In genomic region chr6:72037006-72037405, GRCh38 we compare ENCODE assay signal across 18 cellular contexts.
DNase-seq lines count a peak whose midpoint lies in the region.
"Had no signal": no experiment of that assay in that cellular context is flagged by ENCODE, and none has a peak within 500 bp of the region (broad histone marks: within the 10 kb centered on the region; RNA-seq: fewer than 3 reads in every experiment).

No MANE protein-coding gene starts in this region.

- peak; percentile 16 for DNase-seq in DMS 273 (lab: John Stamatoyannopoulos, UW; ENCODE audit: unreplicated experiment)
- no peak for DNase-seq in DMS 273 treated with DMSO at 0.1 percent for 48 hours (lab: John Stamatoyannopoulos, UW)
- DNase-seq in SW480 (ENCODE audit: low spot score) = peak; percentile 22
- peak; percentile 14 for DNase-seq in left kidney (ENCODE audit: low read depth, low spot score)
- DNase-seq in posterior cingulate gyrus = peak in 7 of 10 donors; percentile 11 to 82 (median 39)
- no peak for DNase-seq in NCI-H510A treated with DMSO at 0.1 percent for 48 hours (lab: John Stamatoyannopoulos, UW)
- no peak for DNase-seq in stimulated activated CD4-positive, alpha-beta T cell treated with anti-CD3 and anti-CD28 coated beads, Interleukin-2, amount 100 ng/mL, for 48 hours
- no peak for DNase-seq in activated effector memory CD4-positive, alpha-beta T cell treated with Interleukin-2 at 50 U/mL for 16 hours
- DNase-seq: Calu3, H7, MV-4-11, NCI-H1105, NCI-H2029, NCI-H226, NCI-H510A, NCI-H774, Right ventricle myocardium superior, RPMI8226 had no signal

- intact Hi-C loops in posterior cingulate gyrus (cut with DNase I) = no loop called here

Comparison
In these comparisons a context has a peak if more than half of its experiments do, and no peak if none do; other contexts are left out.
1. DNase-seq: peak in DMS 273 (single experiment), SW480 (single experiment), left kidney (single experiment) and posterior cingulate gyrus (7 of 10); none in DMS 273 treated with DMSO at 0.1 percent for 48 hours (single experiment), NCI-H510A treated with DMSO at 0.1 percent for 48 hours (single experiment), stimulated activated CD4-positive, alpha-beta T cell treated with anti-CD3 and anti-CD28 coated beads, Interleukin-2, amount 100 ng/mL, for 48 hours (0 of 2) and activated effector memory CD4-positive, alpha-beta T cell treated with Interleukin-2 at 50 U/mL for 16 hours (single experiment).